In genomic region chrY:19680821-19681220, GRCh38 we compare ENCODE assay signal across 29 cellular contexts.
"Had no signal": no experiment of that assay in that cellular context is flagged by ENCODE, and none has a peak within 500 bp of the region (broad histone marks: within the 10 kb centered on the region; RNA-seq: fewer than 3 reads in every experiment).

No MANE protein-coding gene starts in this region.

- H3K27ac Mint-ChIP-seq: dendritic cell treated with granulocyte-macrophage colony-stimulating factor and Interleukin-4, amounts not matched to agents 40 ng/mL and 50 ng/mL, for 4 days; effector memory CD8-positive, alpha-beta T cell; endodermal cell had no signal

- H3K4me3 ChIP-seq: colonic mucosa, coronary artery, dorsolateral prefrontal cortex, esophagus muscularis mucosa, esophagus squamous epithelium, gastrocnemius medialis, gastroesophageal sphincter, heart left ventricle, heart right ventricle had no signal

- H3K27ac ChIP-seq: colonic mucosa, coronary artery, dorsolateral prefrontal cortex, epithelial cell of prostate, esophagus muscularis mucosa, esophagus squamous epithelium, foreskin keratinocyte, gastrocnemius medialis, gastroesophageal sphincter, heart left ventricle, heart right ventricle had no signal

- H3K27me3 Mint-ChIP-seq: dendritic cell treated with granulocyte-macrophage colony-stimulating factor and Interleukin-4, amounts not matched to agents 40 ng/mL and 50 ng/mL, for 4 days; effector memory CD8-positive, alpha-beta T cell had no signal

- H3K9me3 ChIP-seq: colonic mucosa, esophagus squamous epithelium, gastrocnemius medialis had no signal

- H3K36me3 ChIP-seq: colonic mucosa, esophagus muscularis mucosa, esophagus squamous epithelium, gastrocnemius medialis, gastroesophageal sphincter, heart left ventricle, heart right ventricle had no signal

- H3K4me1 Mint-ChIP-seq: endodermal cell had no signal

- ATAC-seq: effector memory CD8-positive, alpha-beta T cell; esophagus mucosa; foreskin keratinocyte; gastrocnemius medialis; gastroesophageal sphincter; heart left ventricle; heart right ventricle had no signal

- H3K27me3 ChIP-seq: colonic mucosa, dorsolateral prefrontal cortex, esophagus muscularis mucosa, esophagus squamous epithelium, foreskin keratinocyte, gastrocnemius medialis, gastroesophageal sphincter, heart left ventricle, heart right ventricle had no signal

- H3K9me3 Mint-ChIP-seq: endodermal cell had no signal

- DNase-seq: colonic mucosa; cortex of kidney; dermis blood vessel endothelial cell; dorsolateral prefrontal cortex; effector CD4-positive, alpha-beta T cell; effector CD8-positive, alpha-beta T cell; effector memory CD4-positive, alpha-beta T cell; effector memory CD8-positive, alpha-beta T cell; endodermal cell; erythroblast; esophagus squamous epithelium; foreskin fibroblast; foreskin keratinocyte; foreskin melanocyte; gastrocnemius medialis; glutamatergic neuron; head of caudate nucleus; heart left ventricle; heart right ventricle had no signal

- H3K4me1 ChIP-seq: colonic mucosa, esophagus muscularis mucosa, esophagus squamous epithelium, foreskin keratinocyte, gastrocnemius medialis, gastroesophageal sphincter, heart left ventricle, heart right ventricle had no signal

- H3K4me3 Mint-ChIP-seq: dendritic cell treated with granulocyte-macrophage colony-stimulating factor and Interleukin-4, amounts not matched to agents 40 ng/mL and 50 ng/mL, for 4 days; effector memory CD8-positive, alpha-beta T cell; endodermal cell had no signal

- FAIRE-seq: colon, endometrium, endothelial cell of umbilical vein, frontal cortex had no signal
